ENCODE assay signal across 3 cellular contexts in genomic region chr20:23890867-23891266, GRCh38.
TF ChIP-seq lines count a peak whose summit lies in the region.
"Not testable (repeated sequence)": the region's sequence is repeated elsewhere in the genome, so short reads cannot be mapped to it uniquely, and the experiment has no call there.

No MANE protein-coding gene starts in this region.

TF ChIP-seq in HEK293, 187 proteins besides CTCF, POLR2A, EP300 and RAD21:
- 0 out of 2 replicates have a peak, but pooled peaks have one; percentile 7 for TF ChIP-seq YY2 (tag by site-specific recombination; IDR thresholded peaks at IDR 0.05)
- 0 out of 2 replicates have a peak, but pooled peaks have one; percentile 30 for TF ChIP-seq ZNF513 (tag by site-specific recombination; IDR thresholded peaks at IDR 0.05)

TF ChIP-seq in GM12878, 131 proteins besides CTCF, POLR2A, EP300 and RAD21:
- peak; percentile 6; the same call in 1 of the 2 replicates for TF ChIP-seq IRF5 (IDR thresholded peaks at IDR 0.05; ENCODE audit: borderline replicate concordance)

TF ChIP-seq in HepG2, 621 proteins besides CTCF, POLR2A, EP300 and RAD21:
- TF ChIP-seq FOXA1 (IDR thresholded peaks at IDR 0.05) (0 out of 2 replicates have a peak, but pooled peaks have one; percentile 20), SOX6 (IDR thresholded peaks at IDR 0.05) (0 out of 2 replicates have a peak, but pooled peaks have one; percentile 41), RAD51 (IDR thresholded peaks at IDR 0.05; ENCODE audit: borderline replicate concordance) (peak; percentile 41; the same call in 1 of the 2 replicates), CREB1 (IDR thresholded peaks at IDR 0.05) (peak; percentile 95)
- not testable (repeated sequence) for TF ChIP-seq FOXA1, SOX6, CREB1 (CRISPR knock-in tag; IDR thresholded peaks at IDR 0.05)
